In genomic region chrX:1246816-1247215, GRCh38 we compare ENCODE assay signal across 8 cellular contexts. TPM values are rescaled to one million over a fixed set of nuclear protein-coding genes. Genes with fewer than 3 reads are reported as not detected.
DNase-seq lines count a peak whose midpoint lies in the region; ATAC-seq and TF ChIP-seq lines count a peak whose summit lies in the region.

No MANE protein-coding gene starts in this region.

- WGBS in lung, 2 donors = 13 to 15% methylated on average over 18 of the region's 18 CpGs

- H3K9me3 ChIP-seq in lung (ENCODE audit: control insufficient read depth in 2 of 2, insufficient read depth in 1 of 2, low read length in 1 of 2) = no peaks in the 10 kb centered on the region

- H3K36me3 ChIP-seq in BJ (ENCODE audit: control insufficient read depth, insufficient read depth, low read length) = no peaks in the 10 kb centered on the region
- H3K36me3 ChIP-seq in lung (ENCODE audit: control insufficient read depth in 2 of 2, insufficient read depth in 2 of 2, low read length in 2 of 2) = no peaks in the 10 kb centered on the region

- no peak overlapping the region for H3K4me3 ChIP-seq in BJ (ENCODE audit: low read depth, low read length)
- no peak overlapping the region for H3K4me3 ChIP-seq in choroid plexus epithelial cell (ENCODE audit: low read depth, low read length)
- H3K4me3 ChIP-seq in lung = no peak overlapping the region

- POLR2A ChIA-PET in BJ (lab: Charles Lee) = no interaction called here

- peak; percentile 86 for TF ChIP-seq CTCF in BJ (IDR thresholded peaks at IDR 0.05; ENCODE audit: insufficient read depth, low read depth, low read length)
- TF ChIP-seq CTCF in choroid plexus epithelial cell (conservative IDR thresholded peaks at IDR 0.05; ENCODE audit: low read depth, low read length) = peak; percentile 81
- peak; percentile 66 for TF ChIP-seq CTCF in lung (IDR thresholded peaks at IDR 0.05; ENCODE audit: control extremely low read depth, extremely low read depth)

- ATAC-seq in GM19467 (IDR thresholded peaks at IDR 0.05; ENCODE audit: unreplicated experiment) = peak; percentile 51
- no peak for ATAC-seq in lung (ENCODE audit: insufficient read depth, low FRiP score)

- CTCF ChIA-PET in BJ (lab: Yijun Ruan, JAX) = no interaction called here

- no peak overlapping the region for H3K27ac ChIP-seq in lung (ENCODE audit: low read depth in 1 of 2, low read length in 1 of 2)

- no peaks in the 10 kb centered on the region for H3K27me3 ChIP-seq in BJ (ENCODE audit: control insufficient read depth, insufficient read depth, low read length)
- H3K27me3 ChIP-seq in lung (ENCODE audit: control insufficient read depth, insufficient read depth) = no peaks in the 10 kb centered on the region

- peaks cover 0 to 10% of the 10 kb centered on the region in 2 donors for H3K4me1 ChIP-seq in lung (ENCODE audit: control insufficient read depth in 2 of 2, insufficient read depth in 2 of 2, low read length in 2 of 2)

- no peak for DNase-seq in BJ (ENCODE audit: low read depth)
- peak; percentile 33 for DNase-seq in NCI-H1092 treated with DMSO at 0.1 percent for 48 hours (lab: John Stamatoyannopoulos, UW)
- DNase-seq in activated CD4-positive, alpha-beta T cell treated with anti-CD3 and anti-CD28 coated beads for 48 hours = peak; percentile 91
- DNase-seq in choroid plexus epithelial cell (ENCODE audit: low read depth) = peak; percentile 63
- DNase-seq in lung (ENCODE audit: low spot score) = peak; percentile 73
- DNase-seq in stimulated activated CD8-positive, alpha-beta memory T cell treated with anti-CD3 and anti-CD28 coated beads, Interleukin-15, amount 100 ng/mL, for 48 hours (ENCODE audit: low read depth in 2 of 2) = peak; percentile 47 to 73
- DNase-seq in NCI-H1694 (lab: John Stamatoyannopoulos, UW) = no peak

RNA-seq across cellular contexts. Expression of gene CSF2RA, which starts 21.8 kb away (rescaled TPM):
- polyA plus RNA-seq in BJ (2011; rRNA removed) = 0.20 and 0.25 TPM in 2 replicates
- polyA minus RNA-seq in BJ (2011; rRNA and poly(A)+ RNA removed) = not detected in 2 replicates
- total RNA-seq in lung = 10 to 100 TPM in 1 of 2 donors, 1 to 10 TPM in 1; 9.0 to 41.8 TPM
- 10 to 100 TPM; 16.2 to 51.5 TPM for polyA plus RNA-seq in lung

RNA-seq across cellular contexts. Expression of gene CRLF2, which starts 34.4 kb away (rescaled TPM):
- polyA plus RNA-seq in BJ (2011; rRNA removed) (not detected in 2 replicates), lung (under 1 TPM; 0.19 to 0.39 TPM)
- polyA minus RNA-seq in BJ (2011; rRNA and poly(A)+ RNA removed) = not detected in 2 replicates
- 1 to 10 TPM in 1 of 2 donors, under 1 TPM in 1; 0.46 to 1.4 TPM for total RNA-seq in lung

Comparison
In these comparisons a context has a peak if more than half of its experiments do, and no peak if none do; other contexts are left out.
1. DNase-seq: peak in NCI-H1092 treated with DMSO at 0.1 percent for 48 hours (single experiment), activated CD4-positive, alpha-beta T cell treated with anti-CD3 and anti-CD28 coated beads for 48 hours (single experiment), choroid plexus epithelial cell (single experiment), lung (single experiment) and stimulated activated CD8-positive, alpha-beta memory T cell treated with anti-CD3 and anti-CD28 coated beads, Interleukin-15, amount 100 ng/mL, for 48 hours (2 of 2); none in BJ (single experiment) and NCI-H1694 (single experiment).
2. RNA of gene CSF2RA, which starts 21.8 kb away (polyA plus RNA-seq): 16.2 to 51.5 TPM in lung; 0.20 to 0.25 TPM in BJ; every median in the first group is over 10 times any median in the second.
3. Peak in every context shown above with its lines, with median percentiles within 50 percentile points of each other: CTCF ChIP-seq.